ENCODE assay signal across 13 cellular contexts in genomic region chr12:3152013-3152412, GRCh38.
DNase-seq lines count a peak whose midpoint lies in the region; ATAC-seq and TF ChIP-seq lines count a peak whose summit lies in the region.
"Had no signal": no experiment of that assay in that cellular context is flagged by ENCODE, and none has a peak within 500 bp of the region (broad histone marks: within the 10 kb centered on the region; RNA-seq: fewer than 3 reads in every experiment).

No MANE protein-coding gene starts in this region.

- H3K9ac ChIP-seq in mesendoderm (ENCODE audit: low read length) = no peak overlapping the region

- H3K36me3 Mint-ChIP-seq in chondrocyte (ENCODE audit: low read depth) (peaks cover 2% of the 10 kb centered on the region), progenitor cell of endocrine pancreas (ENCODE audit: insufficient read depth) (no peaks in the 10 kb centered on the region)

- H3K9me3 ChIP-seq in heart right ventricle = no peaks in the 10 kb centered on the region
- H3K9me3 ChIP-seq: breast epithelium had no signal

- H3K27ac Mint-ChIP-seq in chondrocyte (ENCODE audit: unreplicated experiment) (peak overlapping the region; percentile 88), progenitor cell of endocrine pancreas (no peak overlapping the region)

- peak overlapping the region in 9 of 10 donors; percentile 4 to 78 (median 27) for H3K27ac ChIP-seq in heart right ventricle
- H3K27ac ChIP-seq in mesendoderm (ENCODE audit: low read depth, low read length) = peak overlapping the region; percentile 57
- H3K27ac ChIP-seq: PC-9 had no signal

- H4K5ac ChIP-seq in mesendoderm (ENCODE audit: low read length) = no peak overlapping the region

- no peak overlapping the region for H2BK5ac ChIP-seq in mesendoderm (ENCODE audit: low read length)

- no peak overlapping the region for H3K4me2 ChIP-seq in mesendoderm (ENCODE audit: low read length)
- H3K4me2 ChIP-seq: PC-9 had no signal

- H3K4me1 ChIP-seq in heart right ventricle (peaks cover 52 to 93% (median 73%) of the 10 kb centered on the region in 9 donors), mesendoderm (ENCODE audit: control insufficient read depth, low read depth, low read length) (peaks cover 26% of the 10 kb centered on the region)

- no peak overlapping the region for H2BK15ac ChIP-seq in mesendoderm (replicated peaks; ENCODE audit: low read depth)

- no peaks in the 10 kb centered on the region for H3K79me1 ChIP-seq in mesendoderm (ENCODE audit: low read length)

- ATAC-seq in heart right ventricle (peak in 5 of 8 donors; percentile 18 to 35 (median 25)), Right ventricle myocardium inferior (no peak)

- peak overlapping the region; percentile 58 for H3K4me3 Mint-ChIP-seq in chondrocyte (ENCODE audit: unreplicated experiment)
- H3K4me3 Mint-ChIP-seq in progenitor cell of endocrine pancreas (ENCODE audit: low read depth) = no peak overlapping the region

- H2BK120ac ChIP-seq in mesendoderm (ENCODE audit: low read depth, low read length) = no peak overlapping the region

- no peak overlapping the region for H3K23ac ChIP-seq in mesendoderm (ENCODE audit: low read length)

- H3K36me3 ChIP-seq in heart right ventricle (no peaks in the 10 kb centered on the region), mesendoderm (ENCODE audit: control insufficient read depth, insufficient read depth, low read length) (no peaks in the 10 kb centered on the region)
- H3K36me3 ChIP-seq: breast epithelium had no signal

- no peak overlapping the region for H4K8ac ChIP-seq in mesendoderm (ENCODE audit: low read depth, low read length)

- H3K4ac ChIP-seq in mesendoderm (ENCODE audit: low read depth, low read length) = no peak overlapping the region

- H3K27me3 Mint-ChIP-seq in chondrocyte (ENCODE audit: low read depth) = no peaks in the 10 kb centered on the region
- no peaks in the 10 kb centered on the region for H3K27me3 Mint-ChIP-seq in progenitor cell of endocrine pancreas

- WGBS in heart right ventricle, 2 donors = 24 to 44% methylated on average over 4 of the region's 4 CpGs
- WGBS in mesendoderm (ENCODE audit: extremely low coverage, insufficient coverage, low lambda C conversion rate) = no CpG with 5 or more reads among the region's 4 CpGs

- no peak for TF ChIP-seq CTCF in heart right ventricle (IDR thresholded peaks at IDR 0.05)
- TF ChIP-seq CTCF in chondrocyte (IDR thresholded peaks at IDR 0.05) = no peak
- no peak for TF ChIP-seq CTCF in progenitor cell of endocrine pancreas (IDR thresholded peaks at IDR 0.05; ENCODE audit: unreplicated experiment)

- no peaks in the 10 kb centered on the region for H3K27me3 ChIP-seq in heart right ventricle
- H3K27me3 ChIP-seq in mesendoderm (ENCODE audit: insufficient read depth, low read length, poor library complexity) = no peaks in the 10 kb centered on the region
- H3K27me3 ChIP-seq: breast epithelium had no signal

- no peak overlapping the region for H2AK5ac ChIP-seq in mesendoderm (ENCODE audit: low read length)

- H3K79me2 ChIP-seq in mesendoderm (ENCODE audit: control insufficient read depth, insufficient read depth, low read length) = no peaks in the 10 kb centered on the region

- DNase-seq in heart right ventricle (peak in 1 of 2 donors; percentile 46), Right ventricle myocardium inferior (ENCODE audit: missing footprints) (no peak), chondrocyte (ENCODE audit: low spot score) (peak; percentile 89), mesendoderm (peak; percentile 92), SHP77 (lab: John Stamatoyannopoulos, UW) (no peak), progenitor cell of endocrine pancreas (ENCODE audit: low spot score, unreplicated experiment) (no peak), NCI-H146 treated with DMSO at 0.1 percent for 48 hours (lab: John Stamatoyannopoulos, UW; ENCODE audit: unreplicated experiment) (no peak)
- DNase-seq in activated CD8-positive, alpha-beta memory T cell treated with anti-CD3 and anti-CD28 coated beads, Interleukin-2, amount 50 U/mL, for 48 hours = no peak
- DNase-seq: GF-D8; NCI-H1436 treated with DMSO at 0.1 percent for 48 hours; PC-9; stimulated activated CD4-positive, alpha-beta T cell treated with anti-CD3 and anti-CD28 coated beads, Interleukin-2, amount 100 ng/mL, for 48 hours had no signal

- peak overlapping the region in 3 of 10 donors; percentile 5 to 20 (median 18) for H3K4me3 ChIP-seq in heart right ventricle
- no peak overlapping the region for H3K4me3 ChIP-seq in mesendoderm (ENCODE audit: low read length)
- H3K4me3 ChIP-seq: PC-9 had no signal

- H3K4me1 Mint-ChIP-seq in chondrocyte (ENCODE audit: low read depth) = peaks cover 55% of the 10 kb centered on the region
- peaks cover 12% of the 10 kb centered on the region for H3K4me1 Mint-ChIP-seq in progenitor cell of endocrine pancreas (ENCODE audit: low read depth)

- H3K9me3 Mint-ChIP-seq in chondrocyte (ENCODE audit: low read depth) (no peaks in the 10 kb centered on the region), progenitor cell of endocrine pancreas (ENCODE audit: low read depth) (no peaks in the 10 kb centered on the region)

- peak overlapping the region; percentile 51 for H3K56ac ChIP-seq in mesendoderm (ENCODE audit: low read length)

- H3K18ac ChIP-seq in mesendoderm (ENCODE audit: low read length) = peak overlapping the region; percentile 5

- intact Hi-C loops in heart right ventricle (cut with DNase I) (loop anchor here in 1 of 10 donors (5.0 kb wide), 1 partner anchor 35 kb away; no protein-coding TSS in a partner anchor), Right ventricle myocardium inferior (cut with DNase I) (no loop called here)

Comparison
In these comparisons a context has a peak if more than half of its experiments do, and no peak if none do; other contexts are left out.
1. DNase-seq: peak in chondrocyte (single experiment) and mesendoderm (single experiment); none in Right ventricle myocardium inferior (single experiment), SHP77 (0 of 2), progenitor cell of endocrine pancreas (single experiment), NCI-H146 treated with DMSO at 0.1 percent for 48 hours (single experiment) and activated CD8-positive, alpha-beta memory T cell treated with anti-CD3 and anti-CD28 coated beads, Interleukin-2, amount 50 U/mL, for 48 hours (single experiment).